In genomic region chr21:45356653-45357435, GRCh38 we compare ENCODE assay signal across 16 cellular contexts. TPM values are rescaled to one million over a fixed set of nuclear protein-coding genes. Genes with fewer than 3 reads are reported as not detected.
DNase-seq lines count a peak whose midpoint lies in the region; ATAC-seq, FAIRE-seq and TF ChIP-seq lines count a peak whose summit lies in the region.
"Had no signal": no experiment of that assay in that cellular context is flagged by ENCODE, and none has a peak within 500 bp of the region (broad histone marks: within the 10 kb centered on the region; RNA-seq: fewer than 3 reads in every experiment).

No MANE protein-coding gene starts in this region.

- H3K27ac ChIP-seq in IMR-90 (ENCODE audit: insufficient read depth, low read length) (no peak overlapping the region), endothelial cell of umbilical vein (ENCODE audit: insufficient read depth, low read depth, low read length) (no peak overlapping the region), suprapubic skin (peak overlapping the region; percentile 31)
- H3K27ac ChIP-seq: C4-2B had no signal

- H3K4me3 ChIP-seq in IMR-90 (ENCODE audit: insufficient read depth, low read depth, low read length) (no peak overlapping the region), endothelial cell of umbilical vein (replicated peaks in 1 of 3; ENCODE audit: insufficient read depth in 1 of 3, low read depth in 1 of 3, low read length in 3 of 3) (no peak overlapping the region), mucosa of stomach (ENCODE audit: low read length) (no peak overlapping the region), suprapubic skin (no peak overlapping the region)

- H3K9me3 ChIP-seq in IMR-90 (ENCODE audit: control insufficient read depth, insufficient read depth, low read length) (no peaks in the 10 kb centered on the region), endothelial cell of umbilical vein (replicated peaks; ENCODE audit: control insufficient read depth, insufficient read depth, low read length) (no peaks in the 10 kb centered on the region), mucosa of stomach (ENCODE audit: control insufficient read depth, low read length) (no peaks in the 10 kb centered on the region), suprapubic skin (no peaks in the 10 kb centered on the region)

- TF ChIP-seq POLR2A in IMR-90 (IDR thresholded peaks at IDR 0.05; ENCODE audit: low read depth, low read length): no peak
- TF ChIP-seq POLR2A in endothelial cell of umbilical vein (IDR thresholded peaks at IDR 0.05; ENCODE audit: low read depth, low read length): no peak
- no peak for TF ChIP-seq POLR2A in suprapubic skin (IDR thresholded peaks at IDR 0.05)
- no peak for TF ChIP-seq POLR2A in GM12891 (IDR thresholded peaks at IDR 0.05; ENCODE audit: low read depth, low read length)

- H2BK5ac ChIP-seq in IMR-90 (ENCODE audit: low read depth, low read length, poor library complexity, severe bottlenecking): no peak overlapping the region

- no peaks in the 10 kb centered on the region for H3K79me2 ChIP-seq in endothelial cell of umbilical vein (ENCODE audit: control insufficient read depth, insufficient read depth, low read length)

- dilution Hi-C loops in IMR-90 (cut with HindIII; ENCODE audit: low sequenced_read_pairs, unreplicated experiment) (no loop called here), endothelial cell of umbilical vein (cut with MboI; ENCODE audit: extremely low pct_ligation_motif_present, low sequenced_read_pairs) (no loop called here)

- no peaks in the 10 kb centered on the region for H3K27me3 ChIP-seq in IMR-90 (ENCODE audit: control insufficient read depth, insufficient read depth, low read length)
- no peaks in the 10 kb centered on the region for H3K27me3 ChIP-seq in endothelial cell of umbilical vein (ENCODE audit: control insufficient read depth in 2 of 2, insufficient read depth in 2 of 2, low read length in 2 of 2)
- H3K27me3 ChIP-seq in mucosa of stomach (ENCODE audit: control insufficient read depth, insufficient read depth, low read length): no peaks in the 10 kb centered on the region
- H3K27me3 ChIP-seq in suprapubic skin: no peaks in the 10 kb centered on the region

- H3K4ac ChIP-seq in IMR-90 (ENCODE audit: low read depth, low read length): no peak overlapping the region

- TF ChIP-seq CTCF in IMR-90 (conservative IDR thresholded peaks at IDR 0.05; ENCODE audit: low read depth, low read length) (no peak), endothelial cell of umbilical vein (IDR thresholded peaks at IDR 0.05; ENCODE audit: extremely low read depth in 1 of 2, insufficient read depth in 1 of 2, low read depth in 1 of 2, low read length in 2 of 2) (no peak), suprapubic skin (IDR thresholded peaks at IDR 0.05) (no peak)

- no peak for DNase-seq in IMR-90
- peak; percentile 48 for DNase-seq in endothelial cell of umbilical vein (ENCODE audit: low read depth, low spot score)
- no peak for DNase-seq in suprapubic skin (ENCODE audit: low spot score in 2 of 2)
- DNase-seq in HK-2 (ENCODE audit: unreplicated experiment): no peak
- no peak for DNase-seq in GM12891 (ENCODE audit: insufficient read length, low spot score)
- no peak for DNase-seq in C1 segment of cervical spinal cord (lab: John Stamatoyannopoulos, UW)
- no peak for DNase-seq in AML-193 (lab: John Stamatoyannopoulos, UW)
- DNase-seq: activated CD4-positive, alpha-beta T cell treated with anti-CD3 and anti-CD28 coated beads, Interleukin-2, amount 50 U/mL, for 48 hours; KG1; NCI-H1417 treated with DMSO at 0.1 percent for 48 hours; SHP77; stimulated activated CD8-positive, alpha-beta memory T cell treated with anti-CD3 and anti-CD28 coated beads, Interleukin-4, amount 100 ng/mL, for 48 hours had no signal

- H3K14ac ChIP-seq in IMR-90 (replicated peaks; ENCODE audit: low read depth, low read length): no peak overlapping the region; the same call in 1 of the 2 replicates

- H3K79me1 ChIP-seq in IMR-90 (ENCODE audit: low read depth in 1 of 2, low read length in 2 of 2): no peaks in the 10 kb centered on the region

- POLR2A ChIA-PET in IMR-90 (lab: Charles Lee; ENCODE audit: unreplicated experiment): no interaction called here
- POLR2A ChIA-PET in endothelial cell of umbilical vein (lab: Charles Lee): no interaction called here

- BruUV-seq in IMR-90 (replicated peaks; lab: Mats Ljungman, UMichigan): no TSS peak
- no TSS peak for BruUV-seq in endothelial cell of umbilical vein (replicated peaks; lab: Mats Ljungman, UMichigan)

- CTCF ChIA-PET in IMR-90 (lab: Yijun Ruan, JAX): no interaction called here
- CTCF ChIA-PET in endothelial cell of umbilical vein (lab: Charles Lee): interaction anchor here (1.8 to 2.3 kb wide), 2 partner anchors 9 to 48 kb away, joined by 5 to 8 read pairs; no protein-coding TSS in a partner anchor

- no peak overlapping the region for H3K18ac ChIP-seq in IMR-90 (ENCODE audit: low read depth, low read length)

- no peaks in the 10 kb centered on the region for H4K20me1 ChIP-seq in IMR-90 (ENCODE audit: insufficient read depth, low read length)
- H4K20me1 ChIP-seq in endothelial cell of umbilical vein (replicated peaks; ENCODE audit: control insufficient read depth, extremely low read depth, insufficient read depth, low read length): no peaks in the 10 kb centered on the region

- no peak overlapping the region for H3K56ac ChIP-seq in IMR-90 (ENCODE audit: extremely low read depth, insufficient read depth, low read length)

- H3K4me2 ChIP-seq in IMR-90 (ENCODE audit: low read depth, low read length) (no peak overlapping the region), endothelial cell of umbilical vein (ENCODE audit: insufficient read depth, low read length) (no peak overlapping the region)

- H4K8ac ChIP-seq in IMR-90 (ENCODE audit: low read depth in 2 of 2, low read length in 2 of 2): no peak overlapping the region

- no peak overlapping the region for H2AK9ac ChIP-seq in IMR-90 (replicated peaks; ENCODE audit: low read depth, low read length, poor library complexity)

- FAIRE-seq in endothelial cell of umbilical vein (lab: Jason Lieb, UNC) (no peak), GM12891 (lab: Jason Lieb, UNC) (no peak)
- FAIRE-seq: GM12892 had no signal

- H4K91ac ChIP-seq in IMR-90 (ENCODE audit: insufficient read depth, low read depth, low read length): peak overlapping the region; percentile 7; the same call in 1 of the 2 replicates

- in situ Hi-C loops in IMR-90 (cut with MboI; ENCODE audit: low sequenced_read_pairs): no loop called here

- ATAC-seq in IMR-90 (ENCODE audit: low read depth): no peak
- ATAC-seq: activated T-helper 17 cell treated with anti-CD3 and anti-CD28 coated beads, Interleukin-2, amount 50 U/mL, for 72 hours had no signal

- H3K36me3 ChIP-seq in IMR-90 (ENCODE audit: control insufficient read depth, insufficient read depth, low read length) (no peaks in the 10 kb centered on the region), endothelial cell of umbilical vein (ENCODE audit: control insufficient read depth in 2 of 2, extremely low read depth in 1 of 2, insufficient read depth in 2 of 2, low read length in 2 of 2) (no peaks in the 10 kb centered on the region), mucosa of stomach (ENCODE audit: control insufficient read depth, insufficient read depth, low read length) (no peaks in the 10 kb centered on the region), suprapubic skin (no peaks in the 10 kb centered on the region)

- 96% methylated on average over 8 of the region's 20 CpGs; no CpG with 5 or more reads in 1 of the 2 experiments for WGBS in IMR-90 (ENCODE audit: extremely low coverage in 2 of 2, insufficient read length in 1 of 2), 2 experiments
- WGBS in suprapubic skin: 68% methylated on average over 17 of the region's 20 CpGs

- H3K9ac ChIP-seq in IMR-90 (ENCODE audit: low read depth, low read length): no peak overlapping the region
- H3K9ac ChIP-seq in endothelial cell of umbilical vein (replicated peaks; ENCODE audit: extremely low read depth, insufficient read depth, low read length): no peak overlapping the region
- H3K9ac ChIP-seq in mucosa of stomach (ENCODE audit: low read length): peak overlapping the region; percentile 43

- 0 out of 2 replicates have a peak overlapping the region, but pooled peaks have one; percentile 14 for H2BK20ac ChIP-seq in IMR-90 (ENCODE audit: low read depth, low read length)

- no peak overlapping the region; the same call in 2 of the 3 replicates for H2BK15ac ChIP-seq in IMR-90 (ENCODE audit: low read depth, low read length)

- TF ChIP-seq RAD21 in IMR-90 (IDR thresholded peaks at IDR 0.05; ENCODE audit: low read length): no peak

- no peak overlapping the region for H3K23ac ChIP-seq in IMR-90 (ENCODE audit: low read depth, low read length)

- H3K9me1 ChIP-seq in IMR-90 (ENCODE audit: insufficient read depth, low read length) (peaks cover 10% of the 10 kb centered on the region), endothelial cell of umbilical vein (replicated peaks; ENCODE audit: control insufficient read depth, extremely low read depth, insufficient read depth, low read length) (no peaks in the 10 kb centered on the region)

- H2AFZ ChIP-seq in IMR-90 (replicated peaks; ENCODE audit: low read length, poor library complexity) (no peak overlapping the region), endothelial cell of umbilical vein (ENCODE audit: low read depth, low read length) (peak overlapping the region; percentile 35)

- intact Hi-C loops in IMR-90 (cut with micrococcal nuclease) (no loop called here), endothelial cell of umbilical vein (cut with micrococcal nuclease) (no loop called here)

- H4K5ac ChIP-seq in IMR-90 (ENCODE audit: low read depth, low read length): no peak overlapping the region

- H3K4me1 ChIP-seq in IMR-90 (ENCODE audit: control insufficient read depth, insufficient read depth, low read length) (peaks cover 7% of the 10 kb centered on the region; the same call in 1 of the 2 replicates), endothelial cell of umbilical vein (ENCODE audit: control insufficient read depth, extremely low read depth, insufficient read depth, low read length) (peaks cover 5% of the 10 kb centered on the region), mucosa of stomach (ENCODE audit: control insufficient read depth, insufficient read depth, low read length) (peaks cover 15% of the 10 kb centered on the region), suprapubic skin (peaks cover 37% of the 10 kb centered on the region)

- peak overlapping the region; percentile 23; the same call in 1 of the 2 replicates for H2AK5ac ChIP-seq in IMR-90 (ENCODE audit: low read depth, low read length)

- no peak overlapping the region; the same call in 1 of the 2 replicates for H2BK120ac ChIP-seq in IMR-90 (ENCODE audit: low read depth, low read length)

- no peak for TF ChIP-seq EP300 in suprapubic skin (IDR thresholded peaks at IDR 0.05)

RNA-seq across cellular contexts. Expression of gene COL18A1, which starts 48.1 kb away (rescaled TPM):
- total RNA-seq in IMR-90 (2012; rRNA removed) (4.3 and 6.7 TPM in 2 replicates), endothelial cell of umbilical vein (252 and 274 TPM in 2 replicates), suprapubic skin (100 to 1,000 TPM in 2 of 4 donors, 10 to 100 TPM in 2; 71.9 to 157 (median 101) TPM)
- polyA plus RNA-seq in IMR-90 (2012; rRNA removed) (46.7 and 52.6 TPM in 2 replicates), endothelial cell of umbilical vein (198 and 296 TPM in 2 replicates)
- polyA plus RNA-seq in IMR-90 (2012; cell fraction: cytosol; rRNA removed): 66.0 and 124 TPM in 2 replicates
- 136 and 394 TPM in 2 replicates for polyA plus RNA-seq in IMR-90 (2012; cell fraction: nucleus; rRNA removed; ENCODE audit: low replicate concordance)
- 141 and 210 TPM in 2 replicates for polyA plus RNA-seq in endothelial cell of umbilical vein (2011; cell fraction: cytosol; rRNA removed)
- 261 and 289 TPM in 2 replicates for polyA plus RNA-seq in endothelial cell of umbilical vein (2011; cell fraction: nucleus; rRNA removed)
- 99.3 and 197 TPM in 2 replicates for polyA plus RNA-seq in endothelial cell of umbilical vein (2012)
- polyA minus RNA-seq in endothelial cell of umbilical vein: 51.4 and 59.0 TPM in 2 replicates
- polyA minus RNA-seq in endothelial cell of umbilical vein (2011; cell fraction: cytosol; rRNA and poly(A)+ RNA removed): not detected
- 37.0 and 65.1 TPM in 2 replicates for polyA minus RNA-seq in endothelial cell of umbilical vein (2011; cell fraction: nucleus; rRNA and poly(A)+ RNA removed)
- 0.54 TPM for polyA plus RNA-seq in GM12891 (2012; ENCODE audit: low read depth, missing spikeins)
